In the genomic region with DNA sequence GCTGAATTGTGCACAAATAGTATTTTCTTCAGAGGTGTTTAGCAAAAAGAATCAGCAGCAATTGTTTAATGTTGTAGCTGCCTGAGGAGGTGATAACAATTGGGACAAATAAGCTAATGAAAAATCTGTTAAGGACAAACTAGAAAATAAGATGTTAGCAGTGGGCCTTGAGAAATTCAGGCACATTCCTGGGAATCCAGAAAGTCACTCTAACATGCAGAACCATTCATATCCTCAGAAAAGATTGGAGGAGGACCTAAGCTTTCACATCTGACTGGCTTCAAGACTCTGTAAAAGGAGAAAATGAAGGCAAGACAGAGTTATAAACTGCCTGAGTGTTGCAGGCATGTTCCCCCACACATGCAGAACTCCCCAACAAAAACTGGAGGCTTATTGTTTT, we compare ENCODE assay signal across 25 cellular contexts.
"Had no signal": no experiment of that assay in that cellular context is flagged by ENCODE, and none has a peak within 500 bp of the region (broad histone marks: within the 10 kb centered on the region; RNA-seq: fewer than 3 reads in every experiment).

No MANE protein-coding gene starts in this region.

- H3K9me3 ChIP-seq: ovary, testis, thyroid gland, vagina had no signal

- H3K27me3 ChIP-seq: left lung, ovary, stomach, testis, thyroid gland, transverse colon, upper lobe of left lung, vagina had no signal

- H3K4me1 ChIP-seq: left lung, lower lobe of right lung, stomach, testis, transverse colon, upper lobe of left lung, vagina had no signal

- H3K4me3 ChIP-seq: left lung, lower lobe of right lung, ovary, skin epidermis, stomach, testis, thyroid gland, transverse colon, upper lobe of left lung, vagina had no signal

- H3K27ac ChIP-seq: left lung, lower lobe of right lung, ovary, skin epidermis, stomach, testis, transverse colon, upper lobe of left lung, vagina had no signal

- H3K36me3 ChIP-seq: left lung, lower lobe of right lung, ovary, stomach, thyroid gland, transverse colon, upper lobe of left lung, vagina had no signal

- DNase-seq: hypothalamus; immature natural killer cell; kidney; left colon; left lung; lower lobe of right lung; mammary epithelial cell; mesenchymal stem cell; naive thymus-derived CD8-positive, alpha-beta T cell; ovary; retina; right cardiac atrium; stimulated activated CD4-positive, alpha-beta T cell treated with anti-CD3 and anti-CD28 coated beads, Interleukin-12 subunit alpha, Interleukin-12 subunit beta, amount 100 ng/mL, for 4 hours; stimulated activated CD4-positive, alpha-beta T cell treated with anti-CD3 and anti-CD28 coated beads, Interleukin-15, amount 100 ng/mL, for 24 hours; stimulated activated CD4-positive, alpha-beta T cell treated with anti-CD3 and anti-CD28 coated beads, Interleukin-2, amount 100 ng/mL, for 24 hours; stimulated activated CD4-positive, alpha-beta T cell treated with anti-CD3 and anti-CD28 coated beads, Interleukin-4, amount 100 ng/mL, for 1 hour; stimulated activated naive B cell treated with anti-CD40 and anti-IgM and Interleukin-4, amounts not matched to agents 10 μg/mL and 1 μg/mL and 100 μg/mL, for 72 hours; stimulated activated naive CD8-positive, alpha-beta T cell treated with anti-CD3 and anti-CD28 coated beads, Interleukin-15, Interleukin-2, amounts not matched to agents 100 U/mL and 50 U/mL, for 24 hours; stomach; testis; thyroid gland; transverse colon; upper lobe of left lung had no signal
